ENCODE assay signal across 23 cellular contexts in genomic region chr14:67218126-67218525, GRCh38. TPM values are rescaled to one million over a fixed set of nuclear protein-coding genes. Genes with fewer than 3 reads are reported as not detected.
DNase-seq lines count a peak whose midpoint lies in the region; ATAC-seq, FAIRE-seq and TF ChIP-seq lines count a peak whose summit lies in the region.
"Had no signal": no experiment of that assay in that cellular context is flagged by ENCODE, and none has a peak within 500 bp of the region (broad histone marks: within the 10 kb centered on the region; RNA-seq: fewer than 3 reads in every experiment).

No MANE protein-coding gene starts in this region.

- H2BK120ac ChIP-seq in neuronal stem cell (ENCODE audit: low read depth, low read length), result no peak overlapping the region

- CTCF ChIA-PET in Panc1 (lab: Charles Lee), result no interaction called here

- H3K23ac ChIP-seq in neuronal stem cell (ENCODE audit: low read depth, low read length, poor library complexity), result no peak overlapping the region

- H3K4ac ChIP-seq in neuronal stem cell (ENCODE audit: low read length), result no peak overlapping the region

- DNase-seq in Panc1 (ENCODE audit: low read depth, low spot score) (no peak), endodermal cell (no peak), neuronal stem cell (ENCODE audit: low spot score) (no peak), urothelium cell line (ENCODE audit: low spot score) (no peak), RPMI8226 (no peak), T-helper 9 cell (no peak)
- DNase-seq: ACHN; BE2C; C1 segment of cervical spinal cord; CD4-positive, CD25-positive, alpha-beta regulatory T cell; CD8-positive, alpha-beta memory T cell; COR-L47; DMS 273 treated with DMSO at 0.1 percent for 48 hours; DMS53; DND-41; EL; H9 had no signal

- no peak overlapping the region for H2BK15ac ChIP-seq in neuronal stem cell (ENCODE audit: low read length)

- no peak overlapping the region for H4K91ac ChIP-seq in neuronal stem cell (ENCODE audit: low read depth, low read length, poor library complexity)

- H3K27me3 Mint-ChIP-seq in endodermal cell (ENCODE audit: insufficient read depth), result peaks cover 2% of the 10 kb centered on the region

- intact Hi-C loops in Panc1 (cut with micrococcal nuclease; ENCODE audit: unreplicated experiment), result no loop called here

- H3K9me3 ChIP-seq in Panc1 (ENCODE audit: control insufficient read depth, insufficient read depth, low read depth, low read length) (peaks cover 3% of the 10 kb centered on the region; the same call in 1 of the 2 replicates), endodermal cell (ENCODE audit: control insufficient read depth, low read length) (no peaks in the 10 kb centered on the region), neuronal stem cell (replicated peaks in 1 of 2; ENCODE audit: control insufficient read depth in 2 of 2, insufficient read depth in 1 of 2, low read depth in 1 of 2, low read length in 2 of 2) (no peaks in the 10 kb centered on the region)
- H3K9me3 ChIP-seq: BE2C had no signal

- H3K4me1 ChIP-seq in Panc1 (ENCODE audit: control insufficient read depth, insufficient read depth, low read length), result peaks cover 27% of the 10 kb centered on the region
- no peaks in the 10 kb centered on the region for H3K4me1 ChIP-seq in endodermal cell (ENCODE audit: control insufficient read depth, insufficient read depth, low read length)
- H3K4me1 ChIP-seq in neuronal stem cell (ENCODE audit: control insufficient read depth in 2 of 2, insufficient read depth in 1 of 2, low read depth in 1 of 2, low read length in 2 of 2), result no peaks in the 10 kb centered on the region
- H3K4me1 ChIP-seq: BE2C had no signal

- H3K27ac Mint-ChIP-seq in endodermal cell, result peak overlapping the region; percentile 58
- H3K27ac Mint-ChIP-seq: CD4-positive, CD25-positive, alpha-beta regulatory T cell; CD8-positive, alpha-beta memory T cell; H9 had no signal

- BruUV-seq in Panc1 (replicated peaks; lab: Mats Ljungman, UMichigan), result no TSS peak

- TF ChIP-seq CTCF in Panc1 (IDR thresholded peaks at IDR 0.05), result no peak
- no peak for TF ChIP-seq CTCF in endodermal cell (conservative IDR thresholded peaks at IDR 0.05)

- no peak for ATAC-seq in Panc1
- no peak for ATAC-seq in HG02840 (IDR thresholded peaks at IDR 0.05; ENCODE audit: low FRiP score, unreplicated experiment)
- ATAC-seq: GM12878 had no signal

- 72 to 74% methylated on average over 2 of the region's 2 CpGs for WGBS in endodermal cell (ENCODE audit: insufficient coverage in 1 of 2, insufficient read length in 1 of 2), 2 experiments
- no CpG with 5 or more reads among the region's 2 CpGs for WGBS in neuronal stem cell (ENCODE audit: extremely low coverage in 2 of 2, insufficient read length in 2 of 2, insufficient replicate concordance in 1 of 2), 2 donors

- H3K18ac ChIP-seq in neuronal stem cell (ENCODE audit: low read length), result no peak overlapping the region

- no peak overlapping the region for H3K4me3 Mint-ChIP-seq in endodermal cell
- H3K4me3 Mint-ChIP-seq: CD4-positive, CD25-positive, alpha-beta regulatory T cell; CD8-positive, alpha-beta memory T cell; H9 had no signal

- no peaks in the 10 kb centered on the region for H3K36me3 ChIP-seq in Panc1 (ENCODE audit: control insufficient read depth, insufficient read depth, low read length)
- no peaks in the 10 kb centered on the region for H3K36me3 ChIP-seq in endodermal cell (ENCODE audit: control insufficient read depth, insufficient read depth, low read length)
- H3K36me3 ChIP-seq in neuronal stem cell (replicated peaks in 1 of 2; ENCODE audit: control insufficient read depth in 2 of 2, insufficient read depth in 2 of 2, low read length in 2 of 2), result no peaks in the 10 kb centered on the region
- H3K36me3 ChIP-seq: BE2C had no signal

- no peak overlapping the region for H3K9ac ChIP-seq in endodermal cell (ENCODE audit: extremely low read depth, low read length, poor library complexity, severe bottlenecking)
- no peak overlapping the region for H3K9ac ChIP-seq in neuronal stem cell (ENCODE audit: low read depth, low read length, poor library complexity)

- H3K27me3 ChIP-seq in Panc1 (ENCODE audit: control insufficient read depth, insufficient read depth, low read length) (no peaks in the 10 kb centered on the region), endodermal cell (ENCODE audit: control insufficient read depth, insufficient read depth, low read length, poor library complexity, severe bottlenecking) (no peaks in the 10 kb centered on the region), neuronal stem cell (ENCODE audit: control insufficient read depth in 3 of 3, insufficient read depth in 3 of 3, low read depth in 1 of 3, low read length in 3 of 3) (no peaks in the 10 kb centered on the region)

- peak overlapping the region; percentile 98 for H3K27ac ChIP-seq in Panc1 (ENCODE audit: low read length)
- no peak overlapping the region for H3K27ac ChIP-seq in endodermal cell (ENCODE audit: low read depth, low read length)
- no peak overlapping the region for H3K27ac ChIP-seq in neuronal stem cell (replicated peaks; ENCODE audit: low read length)

- no peak overlapping the region for H2BK5ac ChIP-seq in neuronal stem cell (ENCODE audit: low read length)

- H2AFZ ChIP-seq in neuronal stem cell (ENCODE audit: low read length), result no peak overlapping the region

- no peak overlapping the region for H2BK12ac ChIP-seq in neuronal stem cell (ENCODE audit: low read length)

- POLR2A ChIA-PET in Panc1 (lab: Charles Lee), result no interaction called here

- FAIRE-seq in urothelium cell line (lab: Jason Lieb, UNC), result peak; percentile 93
- FAIRE-seq: GM12878, GM19239, H1 had no signal

- in situ Hi-C loops in Panc1 (cut with HindIII; ENCODE audit: low pct_unique_long_range_greater_than_20kb, low sequenced_read_pairs), result no loop called here

- H3K14ac ChIP-seq in neuronal stem cell (ENCODE audit: low read length), result no peak overlapping the region

- no peaks in the 10 kb centered on the region for H3K36me3 Mint-ChIP-seq in endodermal cell (ENCODE audit: low read depth)
- H3K36me3 Mint-ChIP-seq: CD4-positive, CD25-positive, alpha-beta regulatory T cell; CD8-positive, alpha-beta memory T cell had no signal

- H2AK5ac ChIP-seq in neuronal stem cell (ENCODE audit: low read depth, low read length), result peak overlapping the region; percentile 1

- H3K4me2 ChIP-seq in neuronal stem cell (ENCODE audit: insufficient read depth, low read length, poor library complexity, severe bottlenecking), result no peak overlapping the region

- no peak overlapping the region for H4K8ac ChIP-seq in neuronal stem cell (ENCODE audit: low read depth, low read length)

- H3K4me3 ChIP-seq in Panc1 (ENCODE audit: low read depth in 2 of 2, low read length in 2 of 2) (no peak overlapping the region), endodermal cell (ENCODE audit: low read length) (no peak overlapping the region), neuronal stem cell (ENCODE audit: low read length in 2 of 2) (no peak overlapping the region)
- H3K4me3 ChIP-seq: GM12878 had no signal

- no peaks in the 10 kb centered on the region for H3K4me1 Mint-ChIP-seq in endodermal cell
- H3K4me1 Mint-ChIP-seq: CD4-positive, CD25-positive, alpha-beta regulatory T cell; CD8-positive, alpha-beta memory T cell; H9 had no signal

- no peaks in the 10 kb centered on the region for H3K79me1 ChIP-seq in neuronal stem cell (ENCODE audit: low read depth, low read length)

- no peaks in the 10 kb centered on the region for H3K9me3 Mint-ChIP-seq in endodermal cell
- H3K9me3 Mint-ChIP-seq: CD8-positive, alpha-beta memory T cell; H9 had no signal

RNA-seq across cellular contexts. Expression of gene PALS1, which starts 23.1 kb away (rescaled TPM):
- total RNA-seq in Panc1 (2021; ENCODE audit: unreplicated experiment) (52.6 TPM), endodermal cell (10 to 100 TPM; 26.0 to 29.6 TPM)
- polyA plus RNA-seq in Panc1 (2012; ENCODE audit: insufficient read length), result 23.0 TPM
- 21.4 TPM for polyA plus RNA-seq in endodermal cell (2013, experiment 1 of 2)
- polyA plus RNA-seq in endodermal cell (2013, experiment 2 of 2), result 20.3 TPM
- polyA plus RNA-seq in neuronal stem cell (2013, experiment 1 of 2), result 27.0 TPM
- 27.1 TPM for polyA plus RNA-seq in neuronal stem cell (2013, experiment 2 of 2)

RNA-seq across cellular contexts. Expression of gene GARIN2, which starts 28.9 kb away (rescaled TPM):
- total RNA-seq in Panc1 (2021; ENCODE audit: unreplicated experiment) (8.9 TPM), endodermal cell (not detected)
- polyA plus RNA-seq in Panc1 (2012; ENCODE audit: insufficient read length), result 6.9 TPM
- 0.82 TPM for polyA plus RNA-seq in endodermal cell (2013, experiment 1 of 2)
- polyA plus RNA-seq in endodermal cell (2013, experiment 2 of 2), result 0.33 TPM
- 0.49 TPM for polyA plus RNA-seq in neuronal stem cell (2013, experiment 1 of 2)
- 0.40 TPM for polyA plus RNA-seq in neuronal stem cell (2013, experiment 2 of 2)
- total RNA-seq: CD4-positive, CD25-positive, alpha-beta regulatory T cell; CD8-positive, alpha-beta memory T cell; G401; H1; H9; HT-29 had no signal
- polyA plus RNA-seq: CD4-positive, CD25-positive, alpha-beta regulatory T cell; CD8-positive, alpha-beta memory T cell; H1 had no signal
